1 cellular context compared by ENCODE assay signal in the genomic region with DNA sequence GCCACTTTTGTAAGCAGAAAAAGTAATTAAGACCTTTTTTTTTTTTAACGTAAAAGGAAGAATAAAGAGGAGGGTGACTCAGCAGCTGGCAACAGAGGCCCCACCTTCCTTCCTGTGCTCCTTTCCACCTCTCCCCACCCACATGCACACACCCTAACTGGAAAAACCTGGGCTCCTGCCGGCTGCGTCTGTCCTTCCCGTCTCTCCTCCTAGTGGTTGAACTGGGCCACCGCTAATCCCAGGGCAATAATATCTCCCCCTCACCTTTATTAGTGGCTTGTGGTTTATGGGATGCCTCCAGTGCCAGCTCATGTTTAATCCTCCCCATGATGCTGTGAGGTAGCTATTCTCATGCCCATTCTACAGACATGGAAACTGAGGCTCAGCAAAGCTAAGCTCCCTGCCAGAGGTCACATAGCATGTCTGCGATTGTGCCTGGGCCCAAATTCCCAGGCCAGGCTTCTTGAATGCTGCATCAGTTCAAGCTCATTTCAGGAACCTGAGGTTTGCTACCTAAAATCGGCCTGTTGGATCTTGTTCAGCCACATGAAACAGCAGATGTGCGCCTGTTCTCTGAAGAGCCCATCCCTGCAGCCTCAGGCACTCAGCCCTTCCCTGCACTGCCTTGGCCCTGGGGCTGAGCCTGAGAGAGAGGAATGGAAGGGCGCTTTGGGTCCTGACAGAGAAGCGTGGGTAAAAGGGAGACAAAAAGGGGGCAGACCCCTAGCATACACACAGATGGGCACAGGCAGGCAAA.
TF ChIP-seq lines count a peak whose summit lies in the region.

No MANE protein-coding gene starts in this region.

TF ChIP-seq in K562, 482 proteins besides CTCF, POLR2A, EP300 and RAD21 (continued from another document and continues in another):
- TF ChIP-seq JUND (IDR thresholded peaks at IDR 0.05; ENCODE audit: borderline replicate concordance, low read depth, low read length) = peak; percentile 60; the same call in 1 of the 2 replicates
- TF ChIP-seq JUND (tag; IDR thresholded peaks at IDR 0.05; ENCODE audit: borderline replicate concordance, low read depth, low read length) = peak; percentile 60; the same call in 1 of the 3 replicates
- TF ChIP-seq, protein P1, sequence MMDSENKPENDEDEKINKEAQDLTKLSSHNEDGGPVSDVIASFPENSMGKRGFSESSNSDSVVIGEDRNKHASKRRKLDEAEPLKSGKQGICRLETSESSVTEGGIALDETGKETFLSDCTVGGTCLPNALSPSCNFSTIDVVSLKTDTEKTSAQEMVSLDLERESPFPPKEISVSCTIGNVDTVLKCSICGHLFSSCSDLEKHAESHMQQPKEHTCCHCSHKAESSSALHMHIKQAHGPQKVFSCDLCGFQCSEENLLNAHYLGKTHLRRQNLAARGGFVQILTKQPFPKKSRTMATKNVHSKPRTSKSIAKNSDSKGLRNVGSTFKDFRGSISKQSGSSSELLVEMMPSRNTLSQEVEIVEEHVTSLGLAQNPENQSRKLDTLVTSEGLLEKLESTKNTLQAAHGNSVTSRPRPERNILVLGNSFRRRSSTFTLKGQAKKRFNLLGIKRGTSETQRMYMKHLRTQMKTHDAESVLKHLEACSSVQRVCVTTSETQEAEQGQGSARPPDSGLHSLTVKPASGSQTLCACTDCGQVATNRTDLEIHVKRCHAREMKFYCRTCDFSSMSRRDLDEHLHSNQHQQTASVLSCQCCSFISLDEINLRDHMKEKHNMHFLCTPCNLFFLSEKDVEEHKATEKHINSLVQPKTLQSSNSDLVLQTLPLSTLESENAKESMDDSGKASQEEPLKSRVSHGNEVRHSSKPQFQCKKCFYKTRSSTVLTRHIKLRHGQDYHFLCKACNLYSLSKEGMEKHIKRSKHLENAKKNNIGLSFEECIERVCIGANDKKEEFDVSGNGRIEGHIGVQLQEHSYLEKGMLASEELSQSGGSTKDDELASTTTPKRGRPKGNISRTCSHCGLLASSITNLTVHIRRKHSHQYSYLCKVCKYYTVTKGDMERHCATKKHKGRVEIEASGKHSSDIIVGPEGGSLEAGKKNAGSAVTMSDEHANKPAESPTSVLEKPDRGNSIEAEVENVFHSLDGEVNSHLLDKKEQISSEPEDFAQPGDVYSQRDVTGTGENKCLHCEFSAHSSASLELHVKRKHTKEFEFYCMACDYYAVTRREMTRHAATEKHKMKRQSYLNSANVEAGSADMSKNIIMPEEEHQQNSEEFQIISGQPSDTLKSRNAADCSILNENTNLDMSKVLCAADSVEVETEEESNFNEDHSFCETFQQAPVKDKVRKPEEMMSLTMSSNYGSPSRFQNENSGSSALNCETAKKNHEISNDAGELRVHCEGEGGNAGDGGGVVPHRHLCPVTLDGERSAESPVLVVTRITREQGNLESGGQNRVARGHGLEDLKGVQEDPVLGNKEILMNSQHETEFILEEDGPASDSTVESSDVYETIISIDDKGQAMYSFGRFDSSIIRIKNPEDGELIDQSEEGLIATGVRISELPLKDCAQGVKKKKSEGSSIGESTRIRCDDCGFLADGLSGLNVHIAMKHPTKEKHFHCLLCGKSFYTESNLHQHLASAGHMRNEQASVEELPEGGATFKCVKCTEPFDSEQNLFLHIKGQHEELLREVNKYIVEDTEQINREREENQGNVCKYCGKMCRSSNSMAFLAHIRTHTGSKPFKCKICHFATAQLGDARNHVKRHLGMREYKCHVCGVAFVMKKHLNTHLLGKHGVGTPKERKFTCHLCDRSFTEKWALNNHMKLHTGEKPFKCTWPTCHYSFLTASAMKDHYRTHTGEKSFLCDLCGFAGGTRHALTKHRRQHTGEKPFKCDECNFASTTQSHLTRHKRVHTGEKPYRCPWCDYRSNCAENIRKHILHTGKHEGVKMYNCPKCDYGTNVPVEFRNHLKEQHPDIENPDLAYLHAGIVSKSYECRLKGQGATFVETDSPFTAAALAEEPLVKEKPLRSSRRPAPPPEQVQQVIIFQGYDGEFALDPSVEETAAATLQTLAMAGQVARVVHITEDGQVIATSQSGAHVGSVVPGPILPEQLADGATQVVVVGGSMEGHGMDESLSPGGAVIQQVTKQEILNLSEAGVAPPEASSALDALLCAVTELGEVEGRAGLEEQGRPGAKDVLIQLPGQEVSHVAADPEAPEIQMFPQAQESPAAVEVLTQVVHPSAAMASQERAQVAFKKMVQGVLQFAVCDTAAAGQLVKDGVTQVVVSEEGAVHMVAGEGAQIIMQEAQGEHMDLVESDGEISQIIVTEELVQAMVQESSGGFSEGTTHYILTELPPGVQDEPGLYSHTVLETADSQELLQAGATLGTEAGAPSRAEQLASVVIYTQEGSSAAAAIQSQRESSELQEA (IDR thresholded peaks at IDR 0.05; ENCODE audit: low read depth) = no peak
- peak; percentile 34 for TF ChIP-seq CBFA2T3 (IDR thresholded peaks at IDR 0.05)
- TF ChIP-seq, protein P2, sequence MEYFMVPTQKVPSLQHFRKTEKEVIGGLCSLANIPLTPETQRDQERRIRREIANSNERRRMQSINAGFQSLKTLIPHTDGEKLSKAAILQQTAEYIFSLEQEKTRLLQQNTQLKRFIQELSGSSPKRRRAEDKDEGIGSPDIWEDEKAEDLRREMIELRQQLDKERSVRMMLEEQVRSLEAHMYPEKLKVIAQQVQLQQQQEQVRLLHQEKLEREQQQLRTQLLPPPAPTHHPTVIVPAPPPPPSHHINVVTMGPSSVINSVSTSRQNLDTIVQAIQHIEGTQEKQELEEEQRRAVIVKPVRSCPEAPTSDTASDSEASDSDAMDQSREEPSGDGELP (CRISPR knock-in tag; IDR thresholded peaks at IDR 0.05; ENCODE audit: borderline replicate concordance) = peak; percentile 53
- TF ChIP-seq MAFG (tag; conservative IDR thresholded peaks at IDR 0.05) = peak; percentile 81
- TF ChIP-seq, protein P3, sequence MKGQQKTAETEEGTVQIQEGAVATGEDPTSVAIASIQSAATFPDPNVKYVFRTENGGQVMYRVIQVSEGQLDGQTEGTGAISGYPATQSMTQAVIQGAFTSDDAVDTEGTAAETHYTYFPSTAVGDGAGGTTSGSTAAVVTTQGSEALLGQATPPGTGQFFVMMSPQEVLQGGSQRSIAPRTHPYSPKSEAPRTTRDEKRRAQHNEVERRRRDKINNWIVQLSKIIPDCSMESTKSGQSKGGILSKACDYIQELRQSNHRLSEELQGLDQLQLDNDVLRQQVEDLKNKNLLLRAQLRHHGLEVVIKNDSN (CRISPR knock-in tag; IDR thresholded peaks at IDR 0.05) = no peak
- peak; percentile 60; the same call in 1 of the 2 replicates for TF ChIP-seq XRCC5 (IDR thresholded peaks at IDR 0.05; ENCODE audit: low read depth, low read length)
- TF ChIP-seq NR1H2 (CRISPR knock-in tag; IDR thresholded peaks at IDR 0.05) = no peak
- TF ChIP-seq RCOR1 (IDR thresholded peaks at IDR 0.05; ENCODE audit: borderline replicate concordance in 1 of 2, low read depth in 2 of 2, low read length in 2 of 2) = peak; percentile 79 to 92
- TF ChIP-seq, protein P4, sequence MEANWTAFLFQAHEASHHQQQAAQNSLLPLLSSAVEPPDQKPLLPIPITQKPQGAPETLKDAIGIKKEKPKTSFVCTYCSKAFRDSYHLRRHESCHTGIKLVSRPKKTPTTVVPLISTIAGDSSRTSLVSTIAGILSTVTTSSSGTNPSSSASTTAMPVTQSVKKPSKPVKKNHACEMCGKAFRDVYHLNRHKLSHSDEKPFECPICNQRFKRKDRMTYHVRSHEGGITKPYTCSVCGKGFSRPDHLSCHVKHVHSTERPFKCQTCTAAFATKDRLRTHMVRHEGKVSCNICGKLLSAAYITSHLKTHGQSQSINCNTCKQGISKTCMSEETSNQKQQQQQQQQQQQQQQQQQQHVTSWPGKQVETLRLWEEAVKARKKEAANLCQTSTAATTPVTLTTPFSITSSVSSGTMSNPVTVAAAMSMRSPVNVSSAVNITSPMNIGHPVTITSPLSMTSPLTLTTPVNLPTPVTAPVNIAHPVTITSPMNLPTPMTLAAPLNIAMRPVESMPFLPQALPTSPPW (CRISPR knock-in tag; IDR thresholded peaks at IDR 0.05) = peak; percentile 34; the same call in 1 of the 2 replicates
- TF ChIP-seq PTBP1 (IDR thresholded peaks at IDR 0.05; ENCODE audit: low read depth, low read length) = peak; percentile 96
- peak; percentile 62; the same call in 1 of the 2 replicates for TF ChIP-seq CC2D1A (IDR thresholded peaks at IDR 0.05)
- peak; percentile 93 to 97 for TF ChIP-seq KDM1A (IDR thresholded peaks at IDR 0.05)
- TF ChIP-seq PCBP1 (IDR thresholded peaks at IDR 0.05; ENCODE audit: low read depth, low read length, poor library complexity, severe bottlenecking) = no peak
- no peak for TF ChIP-seq PURB (CRISPR knock-in tag; IDR thresholded peaks at IDR 0.05; ENCODE audit: low read depth)
- TF ChIP-seq TRIM24 (IDR thresholded peaks at IDR 0.05) = peak in 1 of 2 experiments; percentile 50; a peak in 1 of 4 replicates
- no peak for TF ChIP-seq ZNF780A (CRISPR knock-in tag; IDR thresholded peaks at IDR 0.05)
- peak; percentile 78; the same call in 1 of the 2 replicates for TF ChIP-seq MTA3 (IDR thresholded peaks at IDR 0.05; ENCODE audit: borderline replicate concordance)
- peak in 1 of 2 experiments; percentile 35; a peak in 1 of 4 replicates for TF ChIP-seq NRF1 (conservative IDR thresholded peaks at IDR 0.05 in 1 of 2, IDR thresholded peaks at IDR 0.05 in 1 of 2)
- TF ChIP-seq ZEB2 (IDR thresholded peaks at IDR 0.05) = peak; percentile 64
- TF ChIP-seq ZNF121 (CRISPR knock-in tag; conservative IDR thresholded peaks at IDR 0.05) = 0 out of 2 replicates have a peak, but pooled peaks have one; percentile 35
- peak; percentile 12 to 66; a peak in 2 of 4 replicates for TF ChIP-seq HDAC1 (IDR thresholded peaks at IDR 0.05)
- 0 out of 2 replicates have a peak, but pooled peaks have one; percentile 22 for TF ChIP-seq NCOR1 (IDR thresholded peaks at IDR 0.05)
- no peak for TF ChIP-seq MCM3 (IDR thresholded peaks at IDR 0.05)
- TF ChIP-seq, protein P5, sequence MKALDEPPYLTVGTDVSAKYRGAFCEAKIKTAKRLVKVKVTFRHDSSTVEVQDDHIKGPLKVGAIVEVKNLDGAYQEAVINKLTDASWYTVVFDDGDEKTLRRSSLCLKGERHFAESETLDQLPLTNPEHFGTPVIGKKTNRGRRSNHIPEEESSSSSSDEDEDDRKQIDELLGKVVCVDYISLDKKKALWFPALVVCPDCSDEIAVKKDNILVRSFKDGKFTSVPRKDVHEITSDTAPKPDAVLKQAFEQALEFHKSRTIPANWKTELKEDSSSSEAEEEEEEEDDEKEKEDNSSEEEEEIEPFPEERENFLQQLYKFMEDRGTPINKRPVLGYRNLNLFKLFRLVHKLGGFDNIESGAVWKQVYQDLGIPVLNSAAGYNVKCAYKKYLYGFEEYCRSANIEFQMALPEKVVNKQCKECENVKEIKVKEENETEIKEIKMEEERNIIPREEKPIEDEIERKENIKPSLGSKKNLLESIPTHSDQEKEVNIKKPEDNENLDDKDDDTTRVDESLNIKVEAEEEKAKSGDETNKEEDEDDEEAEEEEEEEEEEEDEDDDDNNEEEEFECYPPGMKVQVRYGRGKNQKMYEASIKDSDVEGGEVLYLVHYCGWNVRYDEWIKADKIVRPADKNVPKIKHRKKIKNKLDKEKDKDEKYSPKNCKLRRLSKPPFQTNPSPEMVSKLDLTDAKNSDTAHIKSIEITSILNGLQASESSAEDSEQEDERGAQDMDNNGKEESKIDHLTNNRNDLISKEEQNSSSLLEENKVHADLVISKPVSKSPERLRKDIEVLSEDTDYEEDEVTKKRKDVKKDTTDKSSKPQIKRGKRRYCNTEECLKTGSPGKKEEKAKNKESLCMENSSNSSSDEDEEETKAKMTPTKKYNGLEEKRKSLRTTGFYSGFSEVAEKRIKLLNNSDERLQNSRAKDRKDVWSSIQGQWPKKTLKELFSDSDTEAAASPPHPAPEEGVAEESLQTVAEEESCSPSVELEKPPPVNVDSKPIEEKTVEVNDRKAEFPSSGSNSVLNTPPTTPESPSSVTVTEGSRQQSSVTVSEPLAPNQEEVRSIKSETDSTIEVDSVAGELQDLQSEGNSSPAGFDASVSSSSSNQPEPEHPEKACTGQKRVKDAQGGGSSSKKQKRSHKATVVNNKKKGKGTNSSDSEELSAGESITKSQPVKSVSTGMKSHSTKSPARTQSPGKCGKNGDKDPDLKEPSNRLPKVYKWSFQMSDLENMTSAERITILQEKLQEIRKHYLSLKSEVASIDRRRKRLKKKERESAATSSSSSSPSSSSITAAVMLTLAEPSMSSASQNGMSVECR (CRISPR knock-in tag; IDR thresholded peaks at IDR 0.05) = no peak
- TF ChIP-seq POLR2H (tag; IDR thresholded peaks at IDR 0.05; ENCODE audit: low read depth) = no peak
